Comparison of ENCODE assay signal across 8 cellular contexts in the genomic region with DNA sequence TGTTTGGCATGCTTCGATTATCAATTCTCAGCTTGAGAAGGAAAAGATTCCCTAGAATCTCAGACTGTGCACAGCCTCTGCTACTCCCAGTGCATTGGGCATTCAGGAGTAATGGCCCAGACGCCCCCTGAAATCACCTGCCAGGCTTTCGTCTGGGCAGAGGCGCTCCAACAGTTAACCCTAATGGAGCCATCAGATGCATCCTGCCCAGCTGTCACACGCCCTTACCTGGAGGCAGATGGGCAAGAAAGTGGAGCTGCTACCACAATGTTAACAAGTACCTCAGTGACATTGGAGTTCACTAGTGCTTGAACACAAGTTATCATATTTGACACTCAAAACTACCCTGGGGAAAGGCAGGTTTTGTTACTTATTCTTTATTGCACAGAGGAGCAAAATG. TPM values are rescaled to one million over a fixed set of nuclear protein-coding genes. Genes with fewer than 3 reads are reported as not detected.
A peak's percentile ranks its signal among the peaks of the same experiment; 100 is the strongest.
DNase-seq lines count a peak whose midpoint lies in the region; ATAC-seq, FAIRE-seq and TF ChIP-seq lines count a peak whose summit lies in the region.

No MANE protein-coding gene starts in this region.

- FAIRE-seq in HTR-8/SVneo (lab: Jason Lieb, UNC) = no peak

- H3K4me3 Mint-ChIP-seq in T-helper 2 cell treated with Interferon-gamma antibody and Interleukin-4, amounts not matched to agents 5 μg/mL and 100 μg/mL, for 36 hours = peak overlapping the region; percentile 61
- peak overlapping the region; percentile 84 to 86 for H3K4me3 Mint-ChIP-seq in effector memory CD8-positive, alpha-beta T cell
- peak overlapping the region; percentile 85 for H3K4me3 Mint-ChIP-seq in osteocyte (ENCODE audit: unreplicated experiment)

- H3K27me3 Mint-ChIP-seq in T-helper 2 cell treated with Interferon-gamma antibody and Interleukin-4, amounts not matched to agents 5 μg/mL and 100 μg/mL, for 36 hours (ENCODE audit: low read depth) = peaks cover 56% of the 10 kb centered on the region
- H3K27me3 Mint-ChIP-seq in effector memory CD8-positive, alpha-beta T cell = peaks cover 49 to 61% of the 10 kb centered on the region in 2 donors
- H3K27me3 Mint-ChIP-seq in osteocyte (ENCODE audit: unreplicated experiment) = no peaks in the 10 kb centered on the region

- ATAC-seq in effector memory CD8-positive, alpha-beta T cell (replicated peaks) = no peak
- ATAC-seq in HG03175 (IDR thresholded peaks at IDR 0.05; ENCODE audit: unreplicated experiment) = no peak

- DNase-seq in T-helper 2 cell treated with Interferon-gamma antibody and Interleukin-4, amounts not matched to agents 5 μg/mL and 100 μg/mL, for 36 hours (ENCODE audit: low spot score) = no peak
- no peak for DNase-seq in T-helper 2 cell
- DNase-seq in NCI-H526 treated with DMSO at 0.1 percent for 48 hours (lab: John Stamatoyannopoulos, UW) = peak; percentile 42
- DNase-seq in effector memory CD8-positive, alpha-beta T cell = no peak
- no peak for DNase-seq in osteocyte (ENCODE audit: extremely low spot score, unreplicated experiment)
- DNase-seq in posterior vena cava (ENCODE audit: low spot score) = no peak
- DNase-seq in HTR-8/SVneo (ENCODE audit: insufficient read length, low spot score) = no peak

- H3K27ac Mint-ChIP-seq in T-helper 2 cell treated with Interferon-gamma antibody and Interleukin-4, amounts not matched to agents 5 μg/mL and 100 μg/mL, for 36 hours = no peak overlapping the region
- no peak overlapping the region for H3K27ac Mint-ChIP-seq in effector memory CD8-positive, alpha-beta T cell
- peak overlapping the region; percentile 99 for H3K27ac Mint-ChIP-seq in osteocyte (ENCODE audit: unreplicated experiment)

- no peaks in the 10 kb centered on the region for H3K9me3 Mint-ChIP-seq in T-helper 2 cell treated with Interferon-gamma antibody and Interleukin-4, amounts not matched to agents 5 μg/mL and 100 μg/mL, for 36 hours
- no peaks in the 10 kb centered on the region for H3K9me3 Mint-ChIP-seq in effector memory CD8-positive, alpha-beta T cell
- no peaks in the 10 kb centered on the region for H3K9me3 Mint-ChIP-seq in osteocyte (ENCODE audit: unreplicated experiment)

- no peaks in the 10 kb centered on the region for H3K36me3 Mint-ChIP-seq in T-helper 2 cell treated with Interferon-gamma antibody and Interleukin-4, amounts not matched to agents 5 μg/mL and 100 μg/mL, for 36 hours (ENCODE audit: low read depth)
- H3K36me3 Mint-ChIP-seq in effector memory CD8-positive, alpha-beta T cell (ENCODE audit: insufficient read depth) = no peaks in the 10 kb centered on the region
- H3K36me3 Mint-ChIP-seq in osteocyte (ENCODE audit: unreplicated experiment) = no peaks in the 10 kb centered on the region

- TF ChIP-seq CTCF in osteocyte (IDR thresholded peaks at IDR 0.05) = no peak

- intact Hi-C loops in posterior vena cava (cut with DNase I) = loop anchor here in 1 of 2 donors (2.0 kb wide), 1 partner anchor 39 kb away; no protein-coding TSS in a partner anchor

- peaks cover 6% of the 10 kb centered on the region for H3K4me1 Mint-ChIP-seq in T-helper 2 cell treated with Interferon-gamma antibody and Interleukin-4, amounts not matched to agents 5 μg/mL and 100 μg/mL, for 36 hours (ENCODE audit: low read depth)
- H3K4me1 Mint-ChIP-seq in effector memory CD8-positive, alpha-beta T cell (ENCODE audit: low read depth in 2 of 2) = peaks cover 12 to 13% of the 10 kb centered on the region in 2 donors
- H3K4me1 Mint-ChIP-seq in osteocyte (ENCODE audit: unreplicated experiment) = peaks cover 29% of the 10 kb centered on the region

RNA-seq across cellular contexts. Expression of a gene that starts 1.0 kb away (rescaled TPM):
- total RNA-seq in osteocyte (41.9 and 48.5 TPM in 2 replicates), posterior vena cava (10 to 100 TPM; 27.7 to 29.3 TPM)
